ENCODE assay signal across 26 cellular contexts in the genomic region with DNA sequence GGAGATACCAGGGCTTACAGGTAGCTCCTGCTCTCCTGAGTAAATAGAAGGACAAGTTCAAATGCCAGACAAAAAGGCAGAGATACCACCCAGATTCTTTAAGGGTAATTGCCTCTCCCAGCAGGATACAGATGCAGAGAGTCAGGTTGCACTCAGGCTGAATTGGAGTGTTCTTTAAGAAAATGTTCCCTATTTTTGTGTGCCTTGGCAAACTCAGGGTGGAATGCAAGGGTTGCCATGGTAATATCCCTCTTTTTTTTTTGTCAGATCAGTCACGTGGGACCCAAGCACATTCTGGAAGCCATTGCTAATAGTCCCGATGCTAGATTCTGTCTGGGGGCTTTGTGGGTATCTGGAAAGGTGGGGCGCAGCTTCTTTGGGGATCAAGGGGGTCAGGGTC.
DNase-seq lines count a peak whose midpoint lies in the region; FAIRE-seq and TF ChIP-seq lines count a peak whose summit lies in the region.
"Had no signal": no experiment of that assay in that cellular context is flagged by ENCODE, and none has a peak within 500 bp of the region (broad histone marks: within the 10 kb centered on the region; RNA-seq: fewer than 3 reads in every experiment).

No MANE protein-coding gene starts in this region.

- WGBS in iPS DF 6.9 (ENCODE audit: insufficient coverage, insufficient read length), result no CpG with 5 or more reads among the region's 3 CpGs
- no CpG with 5 or more reads among the region's 3 CpGs for WGBS in neuronal stem cell (ENCODE audit: extremely low coverage in 2 of 2, insufficient read length in 2 of 2, insufficient replicate concordance in 1 of 2), 2 donors

- no peak overlapping the region for H3K4me3 ChIP-seq in iPS DF 6.9 (ENCODE audit: low read length)
- H3K4me3 ChIP-seq in neuronal stem cell (ENCODE audit: low read length in 2 of 2), result no peak overlapping the region
- H3K4me3 ChIP-seq: K562, MG63, SJCRH30 had no signal

- H3K14ac ChIP-seq in neuronal stem cell (ENCODE audit: low read length), result no peak overlapping the region

- H3K9me3 ChIP-seq in iPS DF 6.9 (ENCODE audit: control insufficient read depth, insufficient read depth, low read length) (peaks cover 5% of the 10 kb centered on the region; the same call in 1 of the 2 replicates), neuronal stem cell (replicated peaks in 1 of 2; ENCODE audit: control insufficient read depth in 2 of 2, insufficient read depth in 1 of 2, low read depth in 1 of 2, low read length in 2 of 2) (peaks cover 15% of the 10 kb centered on the region in 2 donors)
- H3K9me3 ChIP-seq: MG63, SJCRH30 had no signal

- H3K9me3 Mint-ChIP-seq in HFFc6, result peaks cover 63% of the 10 kb centered on the region

- H3K4me2 ChIP-seq in neuronal stem cell (ENCODE audit: insufficient read depth, low read length, poor library complexity, severe bottlenecking), result no peak overlapping the region

- H3K4me1 ChIP-seq in iPS DF 6.9 (ENCODE audit: control insufficient read depth, insufficient read depth, low read length), result peaks cover 7% of the 10 kb centered on the region
- H3K4me1 ChIP-seq in neuronal stem cell (ENCODE audit: control insufficient read depth in 2 of 2, insufficient read depth in 1 of 2, low read depth in 1 of 2, low read length in 2 of 2), result peaks cover 12 to 24% of the 10 kb centered on the region in 2 donors
- H3K4me1 ChIP-seq: SJCRH30 had no signal

- no peak overlapping the region for H4K8ac ChIP-seq in neuronal stem cell (ENCODE audit: low read depth, low read length)

- peaks cover 9% of the 10 kb centered on the region; the same call in 1 of the 2 replicates for H3K36me3 Mint-ChIP-seq in HFFc6 (ENCODE audit: low read depth)

- no peak overlapping the region for H3K4me3 Mint-ChIP-seq in HFFc6
- H3K4me3 Mint-ChIP-seq: CD8-positive, alpha-beta memory T cell had no signal

- no peak overlapping the region for H3K27ac Mint-ChIP-seq in HFFc6
- H3K27ac Mint-ChIP-seq: CD8-positive, alpha-beta memory T cell had no signal

- no peak overlapping the region for H2BK5ac ChIP-seq in neuronal stem cell (ENCODE audit: low read length)

- H3K9ac ChIP-seq in neuronal stem cell (ENCODE audit: low read depth, low read length, poor library complexity), result no peak overlapping the region

- H2AFZ ChIP-seq in neuronal stem cell (ENCODE audit: low read length), result peak overlapping the region; percentile 13

- H3K18ac ChIP-seq in neuronal stem cell (ENCODE audit: low read length), result no peak overlapping the region

- H3K23ac ChIP-seq in neuronal stem cell (ENCODE audit: low read depth, low read length, poor library complexity), result no peak overlapping the region

- no peak overlapping the region for H2BK15ac ChIP-seq in neuronal stem cell (ENCODE audit: low read length)

- no peak overlapping the region for H2AK5ac ChIP-seq in neuronal stem cell (ENCODE audit: low read depth, low read length)

- H3K79me1 ChIP-seq in neuronal stem cell (ENCODE audit: low read depth, low read length), result no peaks in the 10 kb centered on the region

- no peak overlapping the region for H4K91ac ChIP-seq in neuronal stem cell (ENCODE audit: low read depth, low read length, poor library complexity)

- H3K27ac ChIP-seq in iPS DF 6.9 (ENCODE audit: low read length) (no peak overlapping the region), neuronal stem cell (replicated peaks; ENCODE audit: low read length) (no peak overlapping the region)
- H3K27ac ChIP-seq: HL-60, SJCRH30 had no signal

- no peak for TF ChIP-seq CTCF in HFFc6 (IDR thresholded peaks at IDR 0.05)

- no peak for FAIRE-seq in GM19239 (lab: Jason Lieb, UNC)
- FAIRE-seq: GM12891, H54, HepG2, K562, RCC 7860 had no signal

- H3K27me3 ChIP-seq in iPS DF 6.9 (ENCODE audit: control insufficient read depth, insufficient read depth, low read length) (no peaks in the 10 kb centered on the region), neuronal stem cell (ENCODE audit: control insufficient read depth in 3 of 3, insufficient read depth in 3 of 3, low read depth in 1 of 3, low read length in 3 of 3) (peaks cover 0 to 6% (median 2%) of the 10 kb centered on the region in 3 experiments)
- H3K27me3 ChIP-seq: MG63, SJCRH30 had no signal

- no peaks in the 10 kb centered on the region for H3K27me3 Mint-ChIP-seq in HFFc6 (ENCODE audit: insufficient read depth)
- H3K27me3 Mint-ChIP-seq: CD8-positive, alpha-beta memory T cell had no signal

- no peak overlapping the region for H2BK120ac ChIP-seq in neuronal stem cell (ENCODE audit: low read depth, low read length)

- no peak overlapping the region for H2BK12ac ChIP-seq in neuronal stem cell (ENCODE audit: low read length)

- no peaks in the 10 kb centered on the region for H3K36me3 ChIP-seq in iPS DF 6.9 (ENCODE audit: control insufficient read depth, insufficient read depth, low read length)
- no peaks in the 10 kb centered on the region for H3K36me3 ChIP-seq in neuronal stem cell (replicated peaks in 1 of 2; ENCODE audit: control insufficient read depth in 2 of 2, insufficient read depth in 2 of 2, low read length in 2 of 2)
- H3K36me3 ChIP-seq: MG63, SJCRH30 had no signal

- peak; percentile 8 for DNase-seq in Ammon's horn (ENCODE audit: low spot score)
- peak; percentile 10 for DNase-seq in astrocyte of the hippocampus (ENCODE audit: low read depth, low spot score)
- peak; percentile 33 for DNase-seq in iPS DF 6.9 (ENCODE audit: low read depth, low spot score)
- no peak for DNase-seq in neuronal stem cell (ENCODE audit: low spot score)
- DNase-seq in GM19239 (ENCODE audit: insufficient read length, low spot score), result no peak
- DNase-seq in HFFc6, result no peak
- DNase-seq in HCEC 1CT, result no peak
- DNase-seq in T-helper 1 cell, result no peak
- DNase-seq: 8988T; C1 segment of cervical spinal cord; Calu3; CD8-positive, alpha-beta memory T cell; DMS153; MG63; NCI-H1694 treated with DMSO at 0.1 percent for 48 hours; NCI-H2227 treated with DMSO at 0.1 percent for 48 hours; NCI-H510A treated with DMSO at 0.1 percent for 48 hours; NCI-H774; OCI-M1; SJCRH30 had no signal

- no peak overlapping the region for H3K4ac ChIP-seq in neuronal stem cell (ENCODE audit: low read length)

- no peaks in the 10 kb centered on the region for H3K4me1 Mint-ChIP-seq in HFFc6 (ENCODE audit: low read depth)
- H3K4me1 Mint-ChIP-seq: CD8-positive, alpha-beta memory T cell had no signal

Comparison
In these comparisons a context has a peak if more than half of its experiments do, and no peak if none do; other contexts are left out.
1. DNase-seq: peak in Ammon's horn (single experiment), astrocyte of the hippocampus (single experiment) and iPS DF 6.9 (single experiment); none in neuronal stem cell (single experiment), GM19239 (single experiment), HFFc6 (single experiment), HCEC 1CT (single experiment) and T-helper 1 cell (0 of 5).